1 cellular context compared by ENCODE assay signal in genomic region chr20:49693435-49694171, GRCh38.
TF ChIP-seq lines count a peak whose summit lies in the region.

No MANE protein-coding gene starts in this region.

TF ChIP-seq in HepG2, 621 proteins besides CTCF, POLR2A, EP300 and RAD21 (continued from another document):
- TF ChIP-seq BCL3 (CRISPR knock-in tag; IDR thresholded peaks at IDR 0.05) (no peak), ZNF652 (CRISPR knock-in tag; IDR thresholded peaks at IDR 0.05; ENCODE audit: borderline replicate concordance, low read depth) (0 out of 2 replicates have a peak, but pooled peaks have one; percentile 8), SNRNP70 (IDR thresholded peaks at IDR 0.05; ENCODE audit: low read depth, low read length) (no peak), RBM22 (optimal IDR thresholded peaks at IDR 0.05; ENCODE audit: low read length) (peak; percentile 54), ZNF567 (CRISPR knock-in tag; IDR thresholded peaks at IDR 0.05; ENCODE audit: borderline replicate concordance) (no peak), ZNF256 (CRISPR knock-in tag; conservative IDR thresholded peaks at IDR 0.05) (no peak), RBFOX2 (IDR thresholded peaks at IDR 0.05; ENCODE audit: low read depth, low read length) (no peak)
- TF ChIP-seq, protein P1, sequence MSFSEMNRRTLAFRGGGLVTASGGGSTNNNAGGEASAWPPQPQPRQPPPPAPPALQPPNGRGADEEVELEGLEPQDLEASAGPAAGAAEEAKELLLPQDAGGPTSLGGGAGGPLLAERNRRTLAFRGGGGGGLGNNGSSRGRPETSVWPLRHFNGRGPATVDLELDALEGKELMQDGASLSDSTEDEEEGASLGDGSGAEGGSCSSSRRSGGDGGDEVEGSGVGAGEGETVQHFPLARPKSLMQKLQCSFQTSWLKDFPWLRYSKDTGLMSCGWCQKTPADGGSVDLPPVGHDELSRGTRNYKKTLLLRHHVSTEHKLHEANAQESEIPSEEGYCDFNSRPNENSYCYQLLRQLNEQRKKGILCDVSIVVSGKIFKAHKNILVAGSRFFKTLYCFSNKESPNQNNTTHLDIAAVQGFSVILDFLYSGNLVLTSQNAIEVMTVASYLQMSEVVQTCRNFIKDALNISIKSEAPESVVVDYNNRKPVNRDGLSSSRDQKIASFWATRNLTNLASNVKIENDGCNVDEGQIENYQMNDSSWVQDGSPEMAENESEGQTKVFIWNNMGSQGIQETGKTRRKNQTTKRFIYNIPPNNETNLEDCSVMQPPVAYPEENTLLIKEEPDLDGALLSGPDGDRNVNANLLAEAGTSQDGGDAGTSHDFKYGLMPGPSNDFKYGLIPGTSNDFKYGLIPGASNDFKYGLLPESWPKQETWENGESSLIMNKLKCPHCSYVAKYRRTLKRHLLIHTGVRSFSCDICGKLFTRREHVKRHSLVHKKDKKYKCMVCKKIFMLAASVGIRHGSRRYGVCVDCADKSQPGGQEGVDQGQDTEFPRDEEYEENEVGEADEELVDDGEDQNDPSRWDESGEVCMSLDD (CRISPR knock-in tag; IDR thresholded peaks at IDR 0.05; ENCODE audit: borderline replicate concordance): no peak
- TF ChIP-seq, protein P2, sequence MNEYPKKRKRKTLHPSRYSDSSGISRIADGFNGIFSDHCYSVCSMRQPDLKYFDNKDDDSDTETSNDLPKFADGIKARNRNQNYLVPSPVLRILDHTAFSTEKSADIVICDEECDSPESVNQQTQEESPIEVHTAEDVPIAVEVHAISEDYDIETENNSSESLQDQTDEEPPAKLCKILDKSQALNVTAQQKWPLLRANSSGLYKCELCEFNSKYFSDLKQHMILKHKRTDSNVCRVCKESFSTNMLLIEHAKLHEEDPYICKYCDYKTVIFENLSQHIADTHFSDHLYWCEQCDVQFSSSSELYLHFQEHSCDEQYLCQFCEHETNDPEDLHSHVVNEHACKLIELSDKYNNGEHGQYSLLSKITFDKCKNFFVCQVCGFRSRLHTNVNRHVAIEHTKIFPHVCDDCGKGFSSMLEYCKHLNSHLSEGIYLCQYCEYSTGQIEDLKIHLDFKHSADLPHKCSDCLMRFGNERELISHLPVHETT (CRISPR knock-in tag; conservative IDR thresholded peaks at IDR 0.05): no peak
